ENCODE assay signal across 1 cellular context in the genomic region with DNA sequence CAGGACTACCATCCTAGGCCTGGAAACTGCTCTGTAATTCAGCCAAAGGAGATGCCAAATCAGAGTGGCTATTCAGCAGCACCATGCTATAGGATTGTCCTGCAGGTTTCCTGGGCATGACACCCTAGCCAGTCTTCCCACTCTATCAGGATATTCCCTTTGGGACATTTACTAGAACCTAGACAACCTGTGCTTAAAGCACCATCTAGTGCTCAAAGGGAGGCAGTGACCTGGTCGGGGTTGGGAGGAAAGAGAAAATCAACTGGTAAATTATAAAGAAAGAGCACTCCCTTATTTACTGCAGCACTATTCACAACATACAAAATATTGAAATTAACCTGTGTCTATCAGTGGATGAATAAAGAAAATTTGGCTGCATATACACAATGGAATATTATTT.
TF ChIP-seq lines count a peak whose summit lies in the region.

No MANE protein-coding gene starts in this region.

TF ChIP-seq in WTC11, 78 proteins besides CTCF, POLR2A, EP300 and RAD21 (continued from another document):
- TF ChIP-seq, protein P1, sequence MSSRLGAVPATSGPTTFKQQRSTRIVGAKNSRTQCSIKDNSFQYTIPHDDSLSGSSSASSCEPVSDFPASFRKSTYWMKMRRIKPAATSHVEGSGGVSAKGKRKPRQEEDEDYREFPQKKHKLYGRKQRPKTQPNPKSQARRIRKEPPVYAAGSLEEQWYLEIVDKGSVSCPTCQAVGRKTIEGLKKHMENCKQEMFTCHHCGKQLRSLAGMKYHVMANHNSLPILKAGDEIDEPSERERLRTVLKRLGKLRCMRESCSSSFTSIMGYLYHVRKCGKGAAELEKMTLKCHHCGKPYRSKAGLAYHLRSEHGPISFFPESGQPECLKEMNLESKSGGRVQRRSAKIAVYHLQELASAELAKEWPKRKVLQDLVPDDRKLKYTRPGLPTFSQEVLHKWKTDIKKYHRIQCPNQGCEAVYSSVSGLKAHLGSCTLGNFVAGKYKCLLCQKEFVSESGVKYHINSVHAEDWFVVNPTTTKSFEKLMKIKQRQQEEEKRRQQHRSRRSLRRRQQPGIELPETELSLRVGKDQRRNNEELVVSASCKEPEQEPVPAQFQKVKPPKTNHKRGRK (CRISPR knock-in tag; IDR thresholded peaks at IDR 0.05; ENCODE audit: borderline replicate concordance) = no peak
- TF ChIP-seq ZNF396 (CRISPR knock-in tag; IDR thresholded peaks at IDR 0.05; ENCODE audit: borderline replicate concordance) (no peak), ZNF263 (CRISPR knock-in tag; IDR thresholded peaks at IDR 0.05; ENCODE audit: low read depth) (no peak), NR1H2 (CRISPR knock-in tag; IDR thresholded peaks at IDR 0.05) (no peak)
